In the genomic region with DNA sequence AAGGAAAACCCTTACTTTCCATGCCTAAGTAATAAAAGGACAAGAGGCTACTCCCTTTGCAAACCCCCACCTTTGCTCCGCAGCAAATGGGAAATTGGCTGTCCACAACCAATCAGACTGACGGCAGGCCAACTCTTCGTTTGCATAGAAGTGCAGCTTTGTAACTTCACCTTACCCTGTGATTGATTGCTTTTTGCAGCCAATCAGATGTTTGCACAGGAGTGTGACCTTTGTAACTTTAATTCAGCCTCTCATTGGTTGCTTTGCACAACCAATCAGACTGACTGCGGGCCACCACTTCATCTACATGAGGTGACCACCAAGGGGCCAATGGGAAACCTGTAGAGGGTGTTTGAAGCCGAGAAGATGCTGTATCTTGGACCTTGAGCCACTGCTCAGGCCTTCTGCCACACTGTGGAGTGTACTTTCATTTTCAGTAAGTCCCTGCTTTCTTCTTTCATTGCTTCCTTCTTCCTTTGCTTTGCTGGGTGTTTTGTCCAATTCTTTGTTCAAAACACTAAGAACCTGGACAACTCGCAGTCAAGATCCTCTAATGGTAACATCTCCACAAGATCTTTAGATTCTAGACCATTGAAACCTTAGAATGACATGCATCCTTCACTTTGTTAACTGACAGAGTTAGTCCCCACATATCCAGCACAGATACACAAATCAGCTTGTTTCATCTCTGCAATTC, we compare ENCODE assay signal across 12 cellular contexts. TPM values are rescaled to one million over a fixed set of nuclear protein-coding genes. Genes with fewer than 3 reads are reported as not detected.
DNase-seq lines count a peak whose midpoint lies in the region; ATAC-seq lines count a peak whose summit lies in the region.
"Had no signal": no experiment of that assay in that cellular context is flagged by ENCODE, and none has a peak within 500 bp of the region (broad histone marks: within the 10 kb centered on the region; RNA-seq: fewer than 3 reads in every experiment).

No MANE protein-coding gene starts in this region.

- H3K14ac ChIP-seq in neuronal stem cell (ENCODE audit: low read length): no peak overlapping the region

- H2AFZ ChIP-seq in neuronal stem cell (ENCODE audit: low read length): peak overlapping the region; percentile 52

- no peak overlapping the region for H2AK5ac ChIP-seq in neuronal stem cell (ENCODE audit: low read depth, low read length)

- H3K27me3 ChIP-seq in duodenal mucosa (ENCODE audit: control insufficient read depth in 1 of 2, insufficient read depth in 2 of 2, low read length in 2 of 2) (no peaks in the 10 kb centered on the region), neuronal stem cell (ENCODE audit: control insufficient read depth in 3 of 3, insufficient read depth in 3 of 3, low read depth in 1 of 3, low read length in 3 of 3) (no peaks in the 10 kb centered on the region)
- H3K27me3 ChIP-seq: gastrocnemius medialis had no signal

- no peak for ATAC-seq in GM21390 (IDR thresholded peaks at IDR 0.05; ENCODE audit: unreplicated experiment)
- no peak for ATAC-seq in GM21737 (IDR thresholded peaks at IDR 0.05; ENCODE audit: unreplicated experiment)
- ATAC-seq: gastrocnemius medialis had no signal

- H3K18ac ChIP-seq in neuronal stem cell (ENCODE audit: low read length): no peak overlapping the region

- no peak overlapping the region for H4K8ac ChIP-seq in neuronal stem cell (ENCODE audit: low read depth, low read length)

- no peak overlapping the region for H3K4ac ChIP-seq in neuronal stem cell (ENCODE audit: low read length)

- H3K4me3 ChIP-seq in duodenal mucosa (ENCODE audit: low read depth in 1 of 2, low read length in 2 of 2): peak overlapping the region; percentile 25 to 40
- H3K4me3 ChIP-seq in neuronal stem cell (ENCODE audit: low read length in 2 of 2): no peak overlapping the region
- H3K4me3 ChIP-seq: gastrocnemius medialis, skin epidermis had no signal

- no peak overlapping the region for H3K4me2 ChIP-seq in neuronal stem cell (ENCODE audit: insufficient read depth, low read length, poor library complexity, severe bottlenecking)

- H2BK12ac ChIP-seq in neuronal stem cell (ENCODE audit: low read length): no peak overlapping the region

- H3K23ac ChIP-seq in neuronal stem cell (ENCODE audit: low read depth, low read length, poor library complexity): no peak overlapping the region

- H3K9me3 ChIP-seq in duodenal mucosa (ENCODE audit: control insufficient read depth in 1 of 2, low read length in 2 of 2): no peaks in the 10 kb centered on the region
- no peaks in the 10 kb centered on the region for H3K9me3 ChIP-seq in neuronal stem cell (replicated peaks in 1 of 2; ENCODE audit: control insufficient read depth in 2 of 2, insufficient read depth in 1 of 2, low read depth in 1 of 2, low read length in 2 of 2)
- H3K9me3 ChIP-seq: gastrocnemius medialis had no signal

- H3K4me1 ChIP-seq in duodenal mucosa (ENCODE audit: control insufficient read depth in 1 of 2, insufficient read depth in 2 of 2, low read length in 2 of 2) (peaks cover 0 to 11% of the 10 kb centered on the region in 2 donors), neuronal stem cell (ENCODE audit: control insufficient read depth in 2 of 2, insufficient read depth in 1 of 2, low read depth in 1 of 2, low read length in 2 of 2) (peaks cover 0 to 1% of the 10 kb centered on the region in 2 donors)
- H3K4me1 ChIP-seq: gastrocnemius medialis had no signal

- H3K9ac ChIP-seq in duodenal mucosa (ENCODE audit: low read depth in 1 of 2, low read length in 2 of 2): no peak overlapping the region
- no peak overlapping the region for H3K9ac ChIP-seq in neuronal stem cell (ENCODE audit: low read depth, low read length, poor library complexity)

- no CpG with 5 or more reads among the region's 6 CpGs for WGBS in neuronal stem cell (ENCODE audit: extremely low coverage in 2 of 2, insufficient read length in 2 of 2, insufficient replicate concordance in 1 of 2), 2 donors

- no peak overlapping the region for H2BK15ac ChIP-seq in neuronal stem cell (ENCODE audit: low read length)

- H3K36me3 ChIP-seq in duodenal mucosa (ENCODE audit: control insufficient read depth in 1 of 2, insufficient read depth in 2 of 2, low read length in 2 of 2) (no peaks in the 10 kb centered on the region), neuronal stem cell (replicated peaks in 1 of 2; ENCODE audit: control insufficient read depth in 2 of 2, insufficient read depth in 2 of 2, low read length in 2 of 2) (no peaks in the 10 kb centered on the region)
- H3K36me3 ChIP-seq: gastrocnemius medialis had no signal

- H2BK120ac ChIP-seq in neuronal stem cell (ENCODE audit: low read depth, low read length): no peak overlapping the region

- H3K79me1 ChIP-seq in neuronal stem cell (ENCODE audit: low read depth, low read length): no peaks in the 10 kb centered on the region

- no peak overlapping the region for H4K91ac ChIP-seq in neuronal stem cell (ENCODE audit: low read depth, low read length, poor library complexity)

- H3K27ac ChIP-seq in duodenal mucosa (ENCODE audit: low read depth, low read length): no peak overlapping the region
- no peak overlapping the region for H3K27ac ChIP-seq in neuronal stem cell (replicated peaks; ENCODE audit: low read length)
- H3K27ac ChIP-seq: skin epidermis had no signal

- peak; percentile 3 for DNase-seq in NCI-H1436 (lab: John Stamatoyannopoulos, UW)
- no peak for DNase-seq in NCI-H1436 treated with DMSO at 0.1 percent for 48 hours (lab: John Stamatoyannopoulos, UW)
- DNase-seq in NAMALWA (ENCODE audit: low spot score): peak; percentile 6
- no peak for DNase-seq in neuronal stem cell (ENCODE audit: low spot score)
- DNase-seq in MV-4-11 (lab: John Stamatoyannopoulos, UW): no peak
- DNase-seq: 8988T, gastrocnemius medialis, naive B cell had no signal

- H2BK5ac ChIP-seq in neuronal stem cell (ENCODE audit: low read length): no peak overlapping the region

RNA-seq across cellular contexts. Expression of a gene that starts 51.3 kb away (rescaled TPM):
- polyA plus RNA-seq in neuronal stem cell (2013, experiment 1 of 2): 0.33 TPM
- 0.39 TPM for polyA plus RNA-seq in neuronal stem cell (2013, experiment 2 of 2)

Comparison
In these comparisons a context has a peak if more than half of its experiments do, and no peak if none do; other contexts are left out.
1. DNase-seq: peak in NCI-H1436 (single experiment) and NAMALWA (single experiment); none in NCI-H1436 treated with DMSO at 0.1 percent for 48 hours (single experiment), neuronal stem cell (single experiment) and MV-4-11 (single experiment).
2. H3K4me3 ChIP-seq: peak in duodenal mucosa (2 of 2); none in neuronal stem cell (0 of 2).